ENCODE assay signal across 16 cellular contexts in genomic region chr20:37453836-37454235, GRCh38.
DNase-seq lines count a peak whose midpoint lies in the region; ATAC-seq, FAIRE-seq and TF ChIP-seq lines count a peak whose summit lies in the region.
"Had no signal": no experiment of that assay in that cellular context is flagged by ENCODE, and none has a peak within 500 bp of the region (broad histone marks: within the 10 kb centered on the region; RNA-seq: fewer than 3 reads in every experiment).

No MANE protein-coding gene starts in this region.

- H2AFZ ChIP-seq in HepG2 (ENCODE audit: low read length) = no peak overlapping the region
- no peak overlapping the region for H2AFZ ChIP-seq in neural progenitor cell (replicated peaks)
- H2AFZ ChIP-seq: GM23248 had no signal

- in situ Hi-C loops in HepG2 (cut with HindIII; ENCODE audit: extremely low pct_ligation_motif_present, low pct_unique_long_range_greater_than_20kb) = no loop called here

- TF ChIP-seq CTCF in HepG2 (CRISPR knock-in tag; IDR thresholded peaks at IDR 0.05) = no peak
- no peak for TF ChIP-seq CTCF in right lobe of liver (IDR thresholded peaks at IDR 0.05)
- TF ChIP-seq CTCF in glutamatergic neuron (IDR thresholded peaks at IDR 0.05; ENCODE audit: partially characterized antibody, unreplicated experiment) = no peak
- no peak for TF ChIP-seq CTCF in neural progenitor cell (IDR thresholded peaks at IDR 0.05)

- no peak for FAIRE-seq in HepG2 (lab: Jason Lieb, UNC)
- FAIRE-seq: GM12878, GM18507 had no signal

- no peak for TF ChIP-seq RAD21 in HepG2 (CRISPR knock-in tag; IDR thresholded peaks at IDR 0.05)

- TF ChIP-seq POLR2A in HepG2 (IDR thresholded peaks at IDR 0.05; ENCODE audit: insufficient read depth in 1 of 2, low read depth in 2 of 2, low read length in 2 of 2) (no peak), right lobe of liver (IDR thresholded peaks at IDR 0.05) (no peak)

- CTCF ChIA-PET in HepG2 (lab: Yijun Ruan, JAX; ENCODE audit: low intra/inter-chr PET ratio, low total read pairs) = no interaction called here

- no peaks in the 10 kb centered on the region for H3K36me3 ChIP-seq in HepG2 (replicated peaks in 1 of 2; ENCODE audit: control insufficient read depth in 1 of 2, insufficient read depth in 2 of 2, low read length in 2 of 2)
- H3K36me3 ChIP-seq in right lobe of liver = no peaks in the 10 kb centered on the region
- no peaks in the 10 kb centered on the region for H3K36me3 ChIP-seq in neural progenitor cell
- H3K36me3 ChIP-seq: BLaER1 had no signal

- H3K27me3 Mint-ChIP-seq in glutamatergic neuron (ENCODE audit: unreplicated experiment) = no peaks in the 10 kb centered on the region
- H3K27me3 Mint-ChIP-seq in neural progenitor cell (ENCODE audit: insufficient read depth, low read depth) = peaks cover 14% of the 10 kb centered on the region

- H3K36me3 Mint-ChIP-seq in glutamatergic neuron (ENCODE audit: unreplicated experiment) = peaks cover 31% of the 10 kb centered on the region
- no peaks in the 10 kb centered on the region for H3K36me3 Mint-ChIP-seq in neural progenitor cell

- H3K4me1 Mint-ChIP-seq in glutamatergic neuron (ENCODE audit: low read depth, unreplicated experiment) (peaks cover 10% of the 10 kb centered on the region), neural progenitor cell (no peaks in the 10 kb centered on the region)

- DNase-seq in HepG2 (ENCODE audit: low spot score) (no peak), right lobe of liver (no peak), glutamatergic neuron (no peak), neural progenitor cell (ENCODE audit: low spot score) (no peak), HUDEP-2 (lab: John Stamatoyannopoulos, UW; ENCODE audit: unreplicated experiment in 76 of 76) (no peak), iPS-NIHi7 (ENCODE audit: extremely low spot score) (no peak)
- DNase-seq in NK-92 treated with Interleukin-12 subunit alpha and Interleukin-12 subunit beta, amount 100 ng/mL, for 24 hours (lab: John Stamatoyannopoulos, UW) = no peak
- DNase-seq: 8988T, AML-193, Calu3, DMS79, GM23248, H7 had no signal

- no peak overlapping the region for H3K9ac ChIP-seq in HepG2 (ENCODE audit: insufficient read depth, low read depth, low read length)
- H3K9ac ChIP-seq in neural progenitor cell = no peak overlapping the region
- H3K9ac ChIP-seq: BLaER1, GM23248 had no signal

- peak overlapping the region; percentile 6 for H3K4me3 Mint-ChIP-seq in glutamatergic neuron (ENCODE audit: unreplicated experiment)
- no peak overlapping the region for H3K4me3 Mint-ChIP-seq in neural progenitor cell

- ATAC-seq in HepG2 = no peak
- ATAC-seq in right lobe of liver = no peak
- ATAC-seq: GM12878 had no signal

- H3K4me1 ChIP-seq in HepG2 (ENCODE audit: insufficient read depth, low read length) (0 out of 2 replicates have a peak, but pooled peaks cover 9% of the 10 kb centered on the region), right lobe of liver (no peaks in the 10 kb centered on the region), neural progenitor cell (no peaks in the 10 kb centered on the region)

- H3K27ac ChIP-seq in HepG2 (ENCODE audit: extremely low read length, insufficient read depth, low read length) = no peak overlapping the region
- H3K27ac ChIP-seq in right lobe of liver = no peak overlapping the region
- no peak overlapping the region for H3K27ac ChIP-seq in neural progenitor cell
- H3K27ac ChIP-seq: BLaER1, GM23248 had no signal

- H3K9me3 Mint-ChIP-seq in glutamatergic neuron (ENCODE audit: unreplicated experiment) = peaks cover 13% of the 10 kb centered on the region
- peaks cover 38% of the 10 kb centered on the region for H3K9me3 Mint-ChIP-seq in neural progenitor cell

- 26% methylated on average over 5 of the region's 5 CpGs for WGBS in HepG2 (ENCODE audit: low lambda C conversion rate)
- 65% methylated on average over 5 of the region's 5 CpGs for WGBS in right lobe of liver (ENCODE audit: insufficient coverage, low coverage, low lambda C conversion rate, missing lambda C conversion rate)

- H3K27me3 ChIP-seq in HepG2 (ENCODE audit: control insufficient read depth in 1 of 2, insufficient read depth in 2 of 2, low read length in 2 of 2) = peaks cover 2% of the 10 kb centered on the region in 2 experiments; a peak in 1 of 5 replicates
- no peaks in the 10 kb centered on the region for H3K27me3 ChIP-seq in right lobe of liver
- H3K27me3 ChIP-seq in neural progenitor cell = no peaks in the 10 kb centered on the region
- H3K27me3 ChIP-seq: BLaER1 had no signal

- no TSS peak for BruUV-seq in HepG2 (replicated peaks; lab: Mats Ljungman, UMichigan)

- H3F3A ChIP-seq in neural progenitor cell (ENCODE audit: low read depth) = no peaks in the 10 kb centered on the region

- intact Hi-C loops in HepG2 (cut with micrococcal nuclease; ENCODE audit: unreplicated experiment) (no loop called here), right lobe of liver (cut with DNase I) (loop anchor here in 1 of 2 donors (10.0 kb wide), 1 partner anchor 61 kb away; no protein-coding TSS in a partner anchor)

- H3K79me2 ChIP-seq in HepG2 (ENCODE audit: insufficient read depth, low read length) (no peaks in the 10 kb centered on the region), neural progenitor cell (ENCODE audit: low read depth) (no peaks in the 10 kb centered on the region)

- H3K4me2 ChIP-seq in HepG2 (ENCODE audit: low read depth, low read length) (no peak overlapping the region), neural progenitor cell (no peak overlapping the region)
- H3K4me2 ChIP-seq: BLaER1 had no signal

- H3K4me3 ChIP-seq in HepG2 (replicated peaks in 1 of 3; ENCODE audit: insufficient read depth in 1 of 3, low read depth in 2 of 3, low read length in 3 of 3) (no peak overlapping the region), right lobe of liver (no peak overlapping the region), neural progenitor cell (no peak overlapping the region)
- H3K4me3 ChIP-seq: BLaER1, GM12878, GM23248 had no signal

- H3K27ac Mint-ChIP-seq in glutamatergic neuron (ENCODE audit: unreplicated experiment) = no peak overlapping the region
- H3K27ac Mint-ChIP-seq in neural progenitor cell = peak overlapping the region; percentile 5

- TF ChIP-seq EP300 in HepG2 (IDR thresholded peaks at IDR 0.05; ENCODE audit: low read depth in 2 of 2, low read length in 2 of 2) (no peak), HepG2 (CRISPR knock-in tag; IDR thresholded peaks at IDR 0.05; ENCODE audit: borderline replicate concordance) (no peak)

- H4K20me1 ChIP-seq in HepG2 (ENCODE audit: insufficient read depth, low read length) = no peaks in the 10 kb centered on the region
- no peaks in the 10 kb centered on the region for H4K20me1 ChIP-seq in neural progenitor cell (ENCODE audit: low read depth)
- H4K20me1 ChIP-seq: BLaER1 had no signal

- 0 out of 2 replicates have a peak, but pooled peaks cover 4% of the 10 kb centered on the region for H3K9me3 ChIP-seq in HepG2 (ENCODE audit: low read length)
- peaks cover 0 to 2% (median 0%) of the 10 kb centered on the region in 4 donors for H3K9me3 ChIP-seq in right lobe of liver
- no peaks in the 10 kb centered on the region for H3K9me3 ChIP-seq in neural progenitor cell (ENCODE audit: low read depth)

- POLR2A ChIA-PET in HepG2 (lab: Yijun Ruan, JAX) = no interaction called here

TF ChIP-seq in HepG2, 621 proteins besides CTCF, POLR2A, EP300 and RAD21 (continues in another document):
- TF ChIP-seq MXI1 (IDR thresholded peaks at IDR 0.05; ENCODE audit: borderline replicate concordance, low read depth, low read length) (no peak), ZNF451 (CRISPR knock-in tag; IDR thresholded peaks at IDR 0.05) (no peak), MATR3 (CRISPR knock-in tag; IDR thresholded peaks at IDR 0.05) (no peak), ZNF234 (CRISPR knock-in tag; conservative IDR thresholded peaks at IDR 0.05) (no peak), RFX5 (IDR thresholded peaks at IDR 0.05; ENCODE audit: low read depth, low read length) (no peak), CEBPB (IDR thresholded peaks at IDR 0.05; ENCODE audit: borderline replicate concordance, low read depth, low read length) (peak; percentile 60; the same call in 1 of the 2 replicates), ZNF550 (CRISPR knock-in tag; IDR thresholded peaks at IDR 0.05; ENCODE audit: borderline replicate concordance) (no peak), ZNF776 (CRISPR knock-in tag; IDR thresholded peaks at IDR 0.05) (no peak), CERS6 (CRISPR knock-in tag; IDR thresholded peaks at IDR 0.05) (no peak), HOXD1 (CRISPR knock-in tag; IDR thresholded peaks at IDR 0.05) (no peak), NPAS2 (CRISPR knock-in tag; IDR thresholded peaks at IDR 0.05; ENCODE audit: borderline replicate concordance) (no peak), GLI4 (CRISPR knock-in tag; IDR thresholded peaks at IDR 0.05; ENCODE audit: borderline replicate concordance) (no peak)
- TF ChIP-seq, protein P1, sequence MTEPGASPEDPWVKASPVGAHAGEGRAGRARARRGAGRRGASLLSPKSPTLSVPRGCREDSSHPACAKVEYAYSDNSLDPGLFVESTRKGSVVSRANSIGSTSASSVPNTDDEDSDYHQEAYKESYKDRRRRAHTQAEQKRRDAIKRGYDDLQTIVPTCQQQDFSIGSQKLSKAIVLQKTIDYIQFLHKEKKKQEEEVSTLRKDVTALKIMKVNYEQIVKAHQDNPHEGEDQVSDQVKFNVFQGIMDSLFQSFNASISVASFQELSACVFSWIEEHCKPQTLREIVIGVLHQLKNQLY (CRISPR knock-in tag; IDR thresholded peaks at IDR 0.05) = no peak
- TF ChIP-seq, protein P2, sequence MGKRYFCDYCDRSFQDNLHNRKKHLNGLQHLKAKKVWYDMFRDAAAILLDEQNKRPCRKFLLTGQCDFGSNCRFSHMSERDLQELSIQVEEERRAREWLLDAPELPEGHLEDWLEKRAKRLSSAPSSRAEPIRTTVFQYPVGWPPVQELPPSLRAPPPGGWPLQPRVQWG (CRISPR knock-in tag; IDR thresholded peaks at IDR 0.05; ENCODE audit: borderline replicate concordance, low read depth) = no peak
